ENCODE assay signal across 1 cellular context in genomic region chr5:137754236-137754960, GRCh38.
TF ChIP-seq lines count a peak whose summit lies in the region.

TSS of gene HNRNPA0 (minus strand) at chr5:137754363. CDS start at chr5:137754066, 297 bp downstream.

TF ChIP-seq in GM23338, 12 proteins besides CTCF, POLR2A, EP300 and RAD21 (continued from another document):
- peak; percentile 28 for TF ChIP-seq REST (IDR thresholded peaks at IDR 0.05; ENCODE audit: unreplicated experiment)
- peak; percentile 82 for TF ChIP-seq POLR2AphosphoS5 (IDR thresholded peaks at IDR 0.05; ENCODE audit: low read depth)
